9 cellular contexts compared by ENCODE assay signal in the genomic region with DNA sequence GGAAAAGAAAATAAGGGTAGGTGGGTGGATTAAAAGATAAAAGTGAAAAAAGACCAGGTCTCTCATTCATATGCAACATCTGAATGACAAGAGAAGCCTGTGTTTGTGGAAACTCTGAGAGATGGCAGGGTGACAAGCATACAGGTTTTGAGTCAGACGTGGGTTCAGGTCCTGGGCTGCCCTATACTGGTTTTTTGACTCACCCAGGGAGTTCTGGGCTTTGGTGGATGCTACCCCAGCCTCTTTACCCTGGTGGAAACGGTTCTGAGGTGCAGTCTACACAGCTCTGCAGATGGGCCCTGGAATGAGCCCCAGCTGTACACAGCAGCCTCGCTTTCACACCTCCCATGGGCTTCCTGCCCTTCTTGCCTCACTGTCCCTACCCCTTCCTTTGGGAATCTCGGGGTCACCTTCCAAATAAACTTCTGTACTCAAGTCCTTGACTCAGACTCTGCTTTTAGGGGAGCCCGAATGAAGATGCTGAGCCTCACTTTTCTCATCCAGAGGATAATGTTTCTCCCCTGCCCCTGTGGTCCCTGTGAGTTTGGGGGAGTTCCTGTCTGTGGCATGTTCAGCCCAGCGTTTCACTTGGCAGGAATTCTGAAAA.
DNase-seq lines count a peak whose midpoint lies in the region; ATAC-seq and TF ChIP-seq lines count a peak whose summit lies in the region.
"Had no signal": no experiment of that assay in that cellular context is flagged by ENCODE, and none has a peak within 500 bp of the region (broad histone marks: within the 10 kb centered on the region; RNA-seq: fewer than 3 reads in every experiment).

No MANE protein-coding gene starts in this region.

- intact Hi-C loops in mammary epithelial cell (cut with micrococcal nuclease), result no loop called here

- in situ Hi-C loops in mammary epithelial cell (cut with MboI; ENCODE audit: low sequenced_read_pairs in 2 of 2), result no loop called here
- in situ Hi-C loops in brain microvascular endothelial cell (cut with HindIII; ENCODE audit: low pct_ligation_motif_present, low sequenced_read_pairs), result no loop called here

- 73% methylated on average over 3 of the region's 6 CpGs for WGBS in mammary epithelial cell (ENCODE audit: low coverage, missing lambda C conversion rate)

- no peak overlapping the region for H3K9ac ChIP-seq in mammary epithelial cell (ENCODE audit: insufficient read depth, low read length)
- H3K9ac ChIP-seq: KMS-11 had no signal

- no peak for DNase-seq in RWPE1 (ENCODE audit: low spot score)
- DNase-seq in mammary epithelial cell, result peak; percentile 60
- peak; percentile 28 to 58 (median 45) for DNase-seq in stimulated activated CD4-positive, alpha-beta T cell treated with anti-CD3 and anti-CD28 coated beads, Interleukin-1b, Interleukin-23, amount 100 ng/mL, for 24 hours (ENCODE audit: low read depth in 4 of 4, low spot score in 1 of 4)
- no peak for DNase-seq in GM19240 (ENCODE audit: insufficient read length, low spot score)
- DNase-seq in cortex of kidney (lab: John Stamatoyannopoulos, UW), result no peak
- DNase-seq in brain microvascular endothelial cell, result no peak
- no peak for DNase-seq in erythroblast (lab: John Stamatoyannopoulos, UW)

- peak overlapping the region; percentile 44 for H3K4me2 ChIP-seq in mammary epithelial cell (ENCODE audit: insufficient read depth, low read depth, low read length)
- H3K4me2 ChIP-seq: KMS-11 had no signal

- no TSS peak for BruUV-seq in mammary epithelial cell (replicated peaks; lab: Mats Ljungman, UMichigan)

- H3K27me3 ChIP-seq in mammary epithelial cell (ENCODE audit: insufficient read depth, low read length) (no peaks in the 10 kb centered on the region), brain microvascular endothelial cell (replicated peaks) (no peaks in the 10 kb centered on the region)

- ATAC-seq in GM18909 (IDR thresholded peaks at IDR 0.05; ENCODE audit: poor library complexity, unreplicated experiment), result peak; percentile 30

- H2AFZ ChIP-seq in mammary epithelial cell (ENCODE audit: low read depth, low read length), result peak overlapping the region; percentile 81

- H3K4me3 ChIP-seq in mammary epithelial cell (replicated peaks in 1 of 3; ENCODE audit: insufficient read depth in 1 of 3, low read depth in 2 of 3, low read length in 3 of 3) (no peak overlapping the region), brain microvascular endothelial cell (ENCODE audit: low read depth, low read length) (no peak overlapping the region)

- H3K4me1 ChIP-seq in mammary epithelial cell (ENCODE audit: insufficient read depth, low read length), result peaks cover 29% of the 10 kb centered on the region

- H3K36me3 ChIP-seq in mammary epithelial cell (ENCODE audit: insufficient read depth, low read length), result no peaks in the 10 kb centered on the region
- H3K36me3 ChIP-seq in brain microvascular endothelial cell (replicated peaks), result no peaks in the 10 kb centered on the region

- H3K79me2 ChIP-seq in mammary epithelial cell (ENCODE audit: insufficient read depth, low read length), result no peaks in the 10 kb centered on the region

- POLR2A ChIA-PET in RWPE1 (lab: Yijun Ruan, JAX; ENCODE audit: low non-redundant PET), result no interaction called here

- H3K9me3 ChIP-seq in mammary epithelial cell (replicated peaks; ENCODE audit: insufficient read depth, low read length), result no peaks in the 10 kb centered on the region

- H3K27ac ChIP-seq in RWPE1, result peak overlapping the region; percentile 53; the same call in 1 of the 2 replicates
- H3K27ac ChIP-seq in mammary epithelial cell (ENCODE audit: insufficient read depth, low read depth, low read length), result peak overlapping the region; percentile 60
- no peak overlapping the region for H3K27ac ChIP-seq in brain microvascular endothelial cell
- H3K27ac ChIP-seq: KMS-11 had no signal

- CTCF ChIA-PET in RWPE1 (lab: Yijun Ruan, JAX), result no interaction called here
- CTCF ChIA-PET in mammary epithelial cell (lab: Charles Lee; ENCODE audit: low non-redundant PET), result interaction anchor here (0.5 kb wide), 1 partner anchor 91 kb away, joined by 3 read pairs; no protein-coding TSS in a partner anchor

- TF ChIP-seq CTCF in RWPE1 (conservative IDR thresholded peaks at IDR 0.05; ENCODE audit: low read depth) (no peak), mammary epithelial cell (conservative IDR thresholded peaks at IDR 0.05 in 1 of 2, IDR thresholded peaks at IDR 0.05 in 1 of 2; ENCODE audit: extremely low read depth in 1 of 2, insufficient read depth in 1 of 2, low read depth in 1 of 2, low read length in 2 of 2) (no peak), brain microvascular endothelial cell (IDR thresholded peaks at IDR 0.05; ENCODE audit: low read depth, low read length, missing control alignments) (no peak)

- no peak for TF ChIP-seq POLR2A in erythroblast (IDR thresholded peaks at IDR 0.05; ENCODE audit: low read length)

- dilution Hi-C loops in mammary epithelial cell (cut with HindIII; ENCODE audit: low sequenced_read_pairs), result no loop called here

- H4K20me1 ChIP-seq in mammary epithelial cell (ENCODE audit: insufficient read depth, low read length), result no peaks in the 10 kb centered on the region

Comparison
In these comparisons a context has a peak if more than half of its experiments do, and no peak if none do; other contexts are left out.
1. DNase-seq: peak in mammary epithelial cell (single experiment) and stimulated activated CD4-positive, alpha-beta T cell treated with anti-CD3 and anti-CD28 coated beads, Interleukin-1b, Interleukin-23, amount 100 ng/mL, for 24 hours (4 of 4); none in RWPE1 (single experiment), GM19240 (single experiment), cortex of kidney (single experiment), brain microvascular endothelial cell (single experiment) and erythroblast (0 of 2).